ENCODE assay signal across 9 cellular contexts in genomic region chr9:131500377-131500776, GRCh38. TPM values are rescaled to one million over a fixed set of nuclear protein-coding genes. Genes with fewer than 3 reads are reported as not detected.
DNase-seq lines count a peak whose midpoint lies in the region; ATAC-seq and TF ChIP-seq lines count a peak whose summit lies in the region.
"Had no signal": no experiment of that assay in that cellular context is flagged by ENCODE, and none has a peak within 500 bp of the region (broad histone marks: within the 10 kb centered on the region; RNA-seq: fewer than 3 reads in every experiment).

No MANE protein-coding gene starts in this region.

- DNase-seq in T follicular helper cell (ENCODE audit: low read depth), result peak; percentile 63
- DNase-seq in activated T-cell treated with anti-CD3 and anti-CD28 coated beads, Interleukin-2, amount 50 U/mL, for 24 hours, result peak; percentile 74
- peak; percentile 20 to 85 (median 79) for DNase-seq in naive thymus-derived CD4-positive, alpha-beta T cell
- DNase-seq in stimulated activated CD8-positive, alpha-beta memory T cell treated with anti-CD3 and anti-CD28 coated beads, Interleukin-7, amount 100 ng/mL, for 48 hours (ENCODE audit: extremely low read depth in 1 of 2, low read depth in 1 of 2), result peak; percentile 43 to 88
- DNase-seq in osteocyte (ENCODE audit: extremely low spot score, unreplicated experiment), result no peak
- DNase-seq in SIG-M5 (lab: John Stamatoyannopoulos, UW), result no peak
- no peak for DNase-seq in NCI-H2107 treated with DMSO at 0.1 percent for 48 hours (lab: John Stamatoyannopoulos, UW; ENCODE audit: unreplicated experiment)
- DNase-seq: uterus had no signal

- peaks cover 41 to 42% of the 10 kb centered on the region in 2 donors for H3K4me1 ChIP-seq in naive thymus-derived CD4-positive, alpha-beta T cell (ENCODE audit: control insufficient read depth in 2 of 2, insufficient read depth in 2 of 2, low read length in 2 of 2)
- H3K4me1 ChIP-seq: uterus had no signal

- TF ChIP-seq CTCF in osteocyte (IDR thresholded peaks at IDR 0.05), result no peak

- CTCF ChIA-PET in naive thymus-derived CD4-positive, alpha-beta T cell (lab: Charles Lee), result interaction anchor here (0.6 to 2.3 kb wide), 11 partner anchors 59 to 741 kb away, joined by 3 to 12 read pairs (median 3); no protein-coding TSS in a partner anchor

- no peaks in the 10 kb centered on the region for H3K27me3 Mint-ChIP-seq in activated T-cell treated with anti-CD3 and anti-CD28 coated beads, Interleukin-2, amount 50 U/mL, for 24 hours
- H3K27me3 Mint-ChIP-seq in naive thymus-derived CD4-positive, alpha-beta T cell, result no peaks in the 10 kb centered on the region
- H3K27me3 Mint-ChIP-seq in osteocyte (ENCODE audit: unreplicated experiment), result no peaks in the 10 kb centered on the region

- ATAC-seq in naive thymus-derived CD4-positive, alpha-beta T cell, result peak; percentile 85
- no peak for ATAC-seq in GM18868 (IDR thresholded peaks at IDR 0.05; ENCODE audit: unreplicated experiment)

- H3K36me3 Mint-ChIP-seq in activated T-cell treated with anti-CD3 and anti-CD28 coated beads, Interleukin-2, amount 50 U/mL, for 24 hours (ENCODE audit: low read depth), result peaks cover 78% of the 10 kb centered on the region
- peaks cover 0 to 16% (median 0%) of the 10 kb centered on the region in 5 donors for H3K36me3 Mint-ChIP-seq in naive thymus-derived CD4-positive, alpha-beta T cell
- H3K36me3 Mint-ChIP-seq in osteocyte (ENCODE audit: unreplicated experiment), result peaks cover 18% of the 10 kb centered on the region

- H3K9me3 Mint-ChIP-seq in activated T-cell treated with anti-CD3 and anti-CD28 coated beads, Interleukin-2, amount 50 U/mL, for 24 hours, result no peaks in the 10 kb centered on the region
- H3K9me3 Mint-ChIP-seq in naive thymus-derived CD4-positive, alpha-beta T cell, result peaks cover 0 to 5% (median 0%) of the 10 kb centered on the region in 11 donors
- H3K9me3 Mint-ChIP-seq in osteocyte (ENCODE audit: unreplicated experiment), result no peaks in the 10 kb centered on the region

- intact Hi-C loops in naive thymus-derived CD4-positive, alpha-beta T cell (cut with micrococcal nuclease), result loop anchor here (1.0 to 5.0 kb wide), 12 partner anchors 77 to 742 kb away; partner anchors contain the start of gene FAM78A (in 1 of the 2)

- H3K27ac ChIP-seq in naive thymus-derived CD4-positive, alpha-beta T cell (ENCODE audit: low read depth, low read length), result peak overlapping the region; percentile 88
- H3K27ac ChIP-seq: uterus had no signal

- no peaks in the 10 kb centered on the region for H3K9me3 ChIP-seq in naive thymus-derived CD4-positive, alpha-beta T cell (ENCODE audit: control insufficient read depth in 2 of 3, low read length in 3 of 3)
- H3K9me3 ChIP-seq: uterus had no signal

- POLR2A ChIA-PET in naive thymus-derived CD4-positive, alpha-beta T cell (lab: Charles Lee), result interaction anchor here (0.9 to 2.2 kb wide), 11 partner anchors 12 to 244 kb away, joined by 3 to 13 read pairs (median 5); no protein-coding TSS in a partner anchor

- peak overlapping the region; percentile 12 for H3K4me3 ChIP-seq in naive thymus-derived CD4-positive, alpha-beta T cell (ENCODE audit: low read length)
- H3K4me3 ChIP-seq: uterus had no signal

- H3K36me3 ChIP-seq in naive thymus-derived CD4-positive, alpha-beta T cell (ENCODE audit: control insufficient read depth in 2 of 3, insufficient read depth in 3 of 3, low read length in 3 of 3), result peaks cover 0 to 38% (median 0%) of the 10 kb centered on the region in 3 experiments
- H3K36me3 ChIP-seq: uterus had no signal

- peak overlapping the region; percentile 92 for H3K27ac Mint-ChIP-seq in activated T-cell treated with anti-CD3 and anti-CD28 coated beads, Interleukin-2, amount 50 U/mL, for 24 hours
- H3K27ac Mint-ChIP-seq in naive thymus-derived CD4-positive, alpha-beta T cell, result peak overlapping the region; percentile 84 to 98 (median 93)
- no peak overlapping the region for H3K27ac Mint-ChIP-seq in osteocyte (ENCODE audit: unreplicated experiment)

- peak overlapping the region; percentile 93 for H3K4me3 Mint-ChIP-seq in activated T-cell treated with anti-CD3 and anti-CD28 coated beads, Interleukin-2, amount 50 U/mL, for 24 hours
- peak overlapping the region; percentile 81 to 98 (median 92) for H3K4me3 Mint-ChIP-seq in naive thymus-derived CD4-positive, alpha-beta T cell
- H3K4me3 Mint-ChIP-seq in osteocyte (ENCODE audit: unreplicated experiment), result no peak overlapping the region

- H3K4me1 Mint-ChIP-seq in activated T-cell treated with anti-CD3 and anti-CD28 coated beads, Interleukin-2, amount 50 U/mL, for 24 hours (ENCODE audit: low read depth), result peaks cover 71% of the 10 kb centered on the region
- peaks cover 45 to 67% (median 64%) of the 10 kb centered on the region in 7 donors for H3K4me1 Mint-ChIP-seq in naive thymus-derived CD4-positive, alpha-beta T cell
- H3K4me1 Mint-ChIP-seq in osteocyte (ENCODE audit: unreplicated experiment), result peaks cover 28% of the 10 kb centered on the region

- no peaks in the 10 kb centered on the region for H3K27me3 ChIP-seq in naive thymus-derived CD4-positive, alpha-beta T cell (ENCODE audit: control insufficient read depth in 2 of 2, insufficient read depth in 2 of 2, low read length in 2 of 2)
- H3K27me3 ChIP-seq: uterus had no signal

RNA-seq across cellular contexts. Expression of gene POMT1, which starts 2.3 kb away (rescaled TPM):
- total RNA-seq in naive thymus-derived CD4-positive, alpha-beta T cell, result 10 to 100 TPM; 40.0 to 55.8 (median 47.7) TPM
- polyA plus RNA-seq in naive thymus-derived CD4-positive, alpha-beta T cell, result 10 to 100 TPM; 13.3 to 15.1 TPM
- 53.3 and 54.8 TPM in 2 replicates for total RNA-seq in osteocyte

RNA-seq across cellular contexts. Expression of gene UCK1, which starts 30.7 kb away (rescaled TPM):
- 10 to 100 TPM; 21.8 to 40.1 (median 29.3) TPM for total RNA-seq in naive thymus-derived CD4-positive, alpha-beta T cell
- polyA plus RNA-seq in naive thymus-derived CD4-positive, alpha-beta T cell, result 10 to 100 TPM; 21.2 to 32.8 TPM
- 30.7 and 32.2 TPM in 2 replicates for total RNA-seq in osteocyte

RNA-seq across cellular contexts. Expression of gene PRRT1B, which starts 44.9 kb away (rescaled TPM):
- not detected for total RNA-seq in naive thymus-derived CD4-positive, alpha-beta T cell
- not detected for polyA plus RNA-seq in naive thymus-derived CD4-positive, alpha-beta T cell
- total RNA-seq in osteocyte, result not detected in 2 replicates
- total RNA-seq: uterus had no signal

Comparison
In these comparisons a context has a peak if more than half of its experiments do, and no peak if none do; other contexts are left out.
1. DNase-seq: peak in T follicular helper cell (single experiment), activated T-cell treated with anti-CD3 and anti-CD28 coated beads, Interleukin-2, amount 50 U/mL, for 24 hours (single experiment), naive thymus-derived CD4-positive, alpha-beta T cell (9 of 9) and stimulated activated CD8-positive, alpha-beta memory T cell treated with anti-CD3 and anti-CD28 coated beads, Interleukin-7, amount 100 ng/mL, for 48 hours (2 of 2); none in osteocyte (single experiment), SIG-M5 (single experiment) and NCI-H2107 treated with DMSO at 0.1 percent for 48 hours (single experiment).